Comparison of ENCODE assay signal across 8 cellular contexts in genomic region chr11:9565822-9566560, GRCh38. TPM values are rescaled to one million over a fixed set of nuclear protein-coding genes. Genes with fewer than 3 reads are reported as not detected.
DNase-seq lines count a peak whose midpoint lies in the region; ATAC-seq and TF ChIP-seq lines count a peak whose summit lies in the region.

No MANE protein-coding gene starts in this region.

- intact Hi-C loops in activated CD4-positive, alpha-beta T cell treated with anti-CD3 and anti-CD28 coated beads for 36 hours (cut with DNase I, micrococcal nuclease): loop anchor here (1.0 to 2.0 kb wide), 5 partner anchors 35 to 563 kb away; partner anchors contain the start of gene TMEM41B (in 1 of the 2)

- H3K9ac ChIP-seq in endocrine pancreas (ENCODE audit: control insufficient read depth, insufficient read depth, low read length): peak overlapping the region; percentile 60

- H3K9me3 ChIP-seq in endocrine pancreas (ENCODE audit: control insufficient read depth, low read length): no peaks in the 10 kb centered on the region
- no peaks in the 10 kb centered on the region for H3K9me3 ChIP-seq in tibial nerve

- H3K36me3 ChIP-seq in endocrine pancreas (ENCODE audit: control insufficient read depth, insufficient read depth, low read length) (no peaks in the 10 kb centered on the region), tibial nerve (no peaks in the 10 kb centered on the region)

- H3K4me1 ChIP-seq in endocrine pancreas (ENCODE audit: control insufficient read depth, insufficient read depth, low read length): peaks cover 29% of the 10 kb centered on the region
- peaks cover 0 to 36% (median 25%) of the 10 kb centered on the region in 4 donors for H3K4me1 ChIP-seq in tibial nerve

- H3K27me3 ChIP-seq in endocrine pancreas (ENCODE audit: control insufficient read depth, insufficient read depth, low read length): no peaks in the 10 kb centered on the region
- H3K27me3 ChIP-seq in tibial nerve: no peaks in the 10 kb centered on the region

- H3K36me3 Mint-ChIP-seq in activated CD4-positive, alpha-beta T cell treated with anti-CD3 and anti-CD28 coated beads for 36 hours (ENCODE audit: low read depth): no peaks in the 10 kb centered on the region

- 30 to 34% methylated on average over 7 of the region's 7 CpGs for WGBS in tibial nerve, 2 donors

- peak; percentile 100 for DNase-seq in A172 (ENCODE audit: low spot score)
- DNase-seq in NCI-H2196 treated with DMSO at 0.1 percent for 48 hours (lab: John Stamatoyannopoulos, UW; ENCODE audit: unreplicated experiment): peak; percentile 91
- peak; percentile 77 for DNase-seq in activated CD4-positive, alpha-beta T cell treated with anti-CD3 and anti-CD28 coated beads for 36 hours
- peak; percentile 79 for DNase-seq in mucosa of gallbladder (ENCODE audit: low spot score)
- DNase-seq in tibial nerve (ENCODE audit: low spot score in 2 of 2): peak in 1 of 2 donors; percentile 11

- peak in 1 of 2 donors; percentile 57 for TF ChIP-seq EP300 in tibial nerve (IDR thresholded peaks at IDR 0.05)

- H3K27ac ChIP-seq in tibial nerve: peak overlapping the region in 3 of 4 donors; percentile 37 to 95 (median 84)

- no peak for TF ChIP-seq POLR2A in tibial nerve (IDR thresholded peaks at IDR 0.05)

- H3K4me3 ChIP-seq in endocrine pancreas (ENCODE audit: control insufficient read depth, insufficient read depth, low read length) (no peak overlapping the region), tibial nerve (no peak overlapping the region)

- no peak for TF ChIP-seq CTCF in tibial nerve (IDR thresholded peaks at IDR 0.05)

- H3K4me1 Mint-ChIP-seq in activated CD4-positive, alpha-beta T cell treated with anti-CD3 and anti-CD28 coated beads for 36 hours: peaks cover 28% of the 10 kb centered on the region

- POLR2A ChIA-PET in activated CD4-positive, alpha-beta T cell treated with anti-CD3 and anti-CD28 coated beads for 36 hours (lab: Charles Lee): interaction anchor here (0.5 to 1.3 kb wide), 6 partner anchors 8 to 1238 kb away, joined by 3 to 8 read pairs (median 6); partner anchors contain the start of gene ZNF143

- H3K27ac Mint-ChIP-seq in activated CD4-positive, alpha-beta T cell treated with anti-CD3 and anti-CD28 coated beads for 36 hours: peak overlapping the region; percentile 81

- ATAC-seq in GM18519 (IDR thresholded peaks at IDR 0.05; ENCODE audit: low FRiP score, unreplicated experiment): peak; percentile 85
- peak; percentile 87 for ATAC-seq in HG02981 (IDR thresholded peaks at IDR 0.05; ENCODE audit: unreplicated experiment)
- ATAC-seq in activated CD4-positive, alpha-beta T cell treated with anti-CD3 and anti-CD28 coated beads for 36 hours: peak; percentile 97

- H3K4me3 Mint-ChIP-seq in activated CD4-positive, alpha-beta T cell treated with anti-CD3 and anti-CD28 coated beads for 36 hours: no peak overlapping the region

- CTCF ChIA-PET in activated CD4-positive, alpha-beta T cell treated with anti-CD3 and anti-CD28 coated beads for 36 hours (lab: Charles Lee): interaction anchor here (0.6 to 1.2 kb wide), 7 partner anchors 27 to 193 kb away, joined by 3 to 8 read pairs (median 3); no protein-coding TSS in a partner anchor

- H3K27me3 Mint-ChIP-seq in activated CD4-positive, alpha-beta T cell treated with anti-CD3 and anti-CD28 coated beads for 36 hours: peaks cover 3% of the 10 kb centered on the region

- peaks cover 9% of the 10 kb centered on the region for H3K9me3 Mint-ChIP-seq in activated CD4-positive, alpha-beta T cell treated with anti-CD3 and anti-CD28 coated beads for 36 hours (ENCODE audit: low read depth)

RNA-seq across cellular contexts. Expression of gene WEE1, which starts 7.5 kb away (rescaled TPM):
- total RNA-seq in A172 (2014; rRNA removed; shearing (Covaris generic)): 77.8 and 85.7 TPM in 2 replicates
- 10 to 100 TPM; 44.8 to 46.5 TPM for total RNA-seq in activated CD4-positive, alpha-beta T cell treated with anti-CD3 and anti-CD28 coated beads for 36 hours
- total RNA-seq in mucosa of gallbladder (108 TPM), tibial nerve (10 to 100 TPM; 19.2 to 32.4 (median 22.2) TPM)
